Comparison of ENCODE assay signal across 19 cellular contexts in the genomic region with DNA sequence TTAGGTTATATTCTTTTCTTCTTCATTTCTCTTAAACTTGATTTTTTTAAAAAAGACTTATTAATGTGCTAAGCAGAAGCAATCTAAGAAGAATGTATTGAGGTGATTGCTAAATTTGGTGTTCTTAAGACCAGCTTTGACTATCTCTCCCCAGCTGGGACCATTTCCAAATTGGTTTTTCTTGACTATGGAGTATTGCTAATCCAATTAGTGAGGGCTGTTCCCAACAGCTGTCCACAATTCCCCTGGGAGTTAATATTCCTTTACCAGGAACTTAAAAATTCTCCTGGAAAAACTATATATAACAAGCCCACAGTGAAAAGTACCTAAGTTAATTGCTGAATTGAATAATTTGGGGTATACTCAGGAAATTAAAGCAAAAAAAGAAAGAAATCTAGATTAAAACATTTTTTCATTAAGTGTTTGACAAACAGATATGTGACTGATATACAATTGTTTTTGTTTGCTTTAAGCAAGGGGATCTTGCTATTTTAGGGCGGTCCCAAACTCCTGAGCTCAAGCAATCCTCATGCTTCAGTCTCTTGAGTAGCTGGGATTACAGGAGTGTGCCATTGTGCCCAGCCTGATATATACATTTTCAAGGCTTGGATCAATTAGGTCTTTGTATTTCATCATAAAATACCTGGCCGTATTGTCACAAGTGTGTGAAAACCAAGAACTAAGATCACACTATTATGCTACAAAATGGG.
"Had no signal": no experiment of that assay in that cellular context is flagged by ENCODE, and none has a peak within 500 bp of the region (broad histone marks: within the 10 kb centered on the region; RNA-seq: fewer than 3 reads in every experiment).

No MANE protein-coding gene starts in this region.

- H3K9me3 Mint-ChIP-seq: activated T-helper 17 cell treated with anti-CD3 and anti-CD28 coated beads, Interleukin-2, amount 50 U/mL, for 72 hours; effector memory CD8-positive, alpha-beta T cell; memory B cell; T-helper 2 cell treated with Interferon-gamma antibody and Interleukin-4, amounts not matched to agents 5 μg/mL and 100 μg/mL, for 36 hours had no signal

- H3K27ac Mint-ChIP-seq: activated T-helper 17 cell treated with anti-CD3 and anti-CD28 coated beads, Interleukin-2, amount 50 U/mL, for 72 hours; effector memory CD8-positive, alpha-beta T cell; memory B cell; naive thymus-derived CD4-positive, alpha-beta T cell; T-helper 2 cell treated with Interferon-gamma antibody and Interleukin-4, amounts not matched to agents 5 μg/mL and 100 μg/mL, for 36 hours had no signal

- H3K4me3 ChIP-seq: breast epithelium, mucosa of descending colon, tibial nerve, uterus had no signal

- H3K4me3 Mint-ChIP-seq: activated T-helper 17 cell treated with anti-CD3 and anti-CD28 coated beads, Interleukin-2, amount 50 U/mL, for 72 hours; effector memory CD8-positive, alpha-beta T cell; memory B cell; naive thymus-derived CD4-positive, alpha-beta T cell; stimulated activated naive B cell treated with anti-CD40 and anti-IgM and Interleukin-4, amounts not matched to agents 10 μg/mL and 1 μg/mL and 100 μg/mL, for 72 hours; T-helper 2 cell treated with Interferon-gamma antibody and Interleukin-4, amounts not matched to agents 5 μg/mL and 100 μg/mL, for 36 hours had no signal

- H2AFZ ChIP-seq: parathyroid adenoma had no signal

- H3K4me1 ChIP-seq: breast epithelium, tibial nerve, uterus had no signal

- H3K9me3 ChIP-seq: breast epithelium, mucosa of descending colon, tibial nerve, uterus had no signal

- H3K4me1 Mint-ChIP-seq: activated T-helper 17 cell treated with anti-CD3 and anti-CD28 coated beads, Interleukin-2, amount 50 U/mL, for 72 hours; memory B cell; naive thymus-derived CD4-positive, alpha-beta T cell; stimulated activated naive B cell treated with anti-CD40 and anti-IgM and Interleukin-4, amounts not matched to agents 10 μg/mL and 1 μg/mL and 100 μg/mL, for 72 hours had no signal

- H3K27ac ChIP-seq: breast epithelium, epithelial cell of prostate, parathyroid adenoma, tibial nerve, uterus had no signal

- H3K27me3 ChIP-seq: breast epithelium, tibial nerve, uterus had no signal

- H3K79me2 ChIP-seq: parathyroid adenoma had no signal

- H3K36me3 ChIP-seq: breast epithelium, tibial nerve, uterus had no signal

- H3K9ac ChIP-seq: parathyroid adenoma had no signal

- H3K36me3 Mint-ChIP-seq: memory B cell; stimulated activated naive B cell treated with anti-CD40 and anti-IgM and Interleukin-4, amounts not matched to agents 10 μg/mL and 1 μg/mL and 100 μg/mL, for 72 hours had no signal

- DNase-seq: activated CD4-positive, alpha-beta T cell treated with anti-CD3 and anti-CD28 coated beads, Interleukin-2, amount 50 U/mL, for 1 hour; activated naive CD4-positive, alpha-beta T cell treated with Interleukin-2 at 50 U/mL for 16 hours; activated T-cell treated with anti-CD3 and anti-CD28 coated beads for 4 hours; anterior cingulate cortex; cerebellar nuclear complex; effector memory CD8-positive, alpha-beta T cell; left ventricle myocardium superior; mucosa of descending colon; naive thymus-derived CD4-positive, alpha-beta T cell; stimulated activated CD4-positive, alpha-beta T cell treated with anti-CD3 and anti-CD28 coated beads, Interleukin-2, amount 100 ng/mL, for 48 hours; stimulated activated naive B cell treated with anti-CD40 and anti-IgM and Interleukin-4, amounts not matched to agents 10 μg/mL and 1 μg/mL and 100 μg/mL, for 72 hours; uterus had no signal

- H3K27me3 Mint-ChIP-seq: activated T-helper 17 cell treated with anti-CD3 and anti-CD28 coated beads, Interleukin-2, amount 50 U/mL, for 72 hours; effector memory CD8-positive, alpha-beta T cell; memory B cell; naive thymus-derived CD4-positive, alpha-beta T cell; stimulated activated naive B cell treated with anti-CD40 and anti-IgM and Interleukin-4, amounts not matched to agents 10 μg/mL and 1 μg/mL and 100 μg/mL, for 72 hours had no signal
